Comparison of ENCODE assay signal across 3 cellular contexts in genomic region chr9:78574354-78575036, GRCh38.
TF ChIP-seq lines count a peak whose summit lies in the region.

No MANE protein-coding gene starts in this region.

TF ChIP-seq in GM23338, 12 proteins besides CTCF, POLR2A, EP300 and RAD21:
- TF ChIP-seq EZH2 (IDR thresholded peaks at IDR 0.05; ENCODE audit: low read depth, unreplicated experiment) (no peak), ETS1 (IDR thresholded peaks at IDR 0.05) (no peak), ZNF331 (CRISPR knock-in tag; IDR thresholded peaks at IDR 0.05; ENCODE audit: low read depth) (no peak), EZH2phosphoT487 (IDR thresholded peaks at IDR 0.05; ENCODE audit: unreplicated experiment) (no peak), STAT1 (IDR thresholded peaks at IDR 0.05; ENCODE audit: unreplicated experiment) (no peak), POLR2AphosphoS5 (IDR thresholded peaks at IDR 0.05; ENCODE audit: low read depth) (no peak), ZNF114 (CRISPR knock-in tag; IDR thresholded peaks at IDR 0.05) (no peak), NANOG (IDR thresholded peaks at IDR 0.05; ENCODE audit: borderline replicate concordance) (no peak)
- TF ChIP-seq, protein P1, sequence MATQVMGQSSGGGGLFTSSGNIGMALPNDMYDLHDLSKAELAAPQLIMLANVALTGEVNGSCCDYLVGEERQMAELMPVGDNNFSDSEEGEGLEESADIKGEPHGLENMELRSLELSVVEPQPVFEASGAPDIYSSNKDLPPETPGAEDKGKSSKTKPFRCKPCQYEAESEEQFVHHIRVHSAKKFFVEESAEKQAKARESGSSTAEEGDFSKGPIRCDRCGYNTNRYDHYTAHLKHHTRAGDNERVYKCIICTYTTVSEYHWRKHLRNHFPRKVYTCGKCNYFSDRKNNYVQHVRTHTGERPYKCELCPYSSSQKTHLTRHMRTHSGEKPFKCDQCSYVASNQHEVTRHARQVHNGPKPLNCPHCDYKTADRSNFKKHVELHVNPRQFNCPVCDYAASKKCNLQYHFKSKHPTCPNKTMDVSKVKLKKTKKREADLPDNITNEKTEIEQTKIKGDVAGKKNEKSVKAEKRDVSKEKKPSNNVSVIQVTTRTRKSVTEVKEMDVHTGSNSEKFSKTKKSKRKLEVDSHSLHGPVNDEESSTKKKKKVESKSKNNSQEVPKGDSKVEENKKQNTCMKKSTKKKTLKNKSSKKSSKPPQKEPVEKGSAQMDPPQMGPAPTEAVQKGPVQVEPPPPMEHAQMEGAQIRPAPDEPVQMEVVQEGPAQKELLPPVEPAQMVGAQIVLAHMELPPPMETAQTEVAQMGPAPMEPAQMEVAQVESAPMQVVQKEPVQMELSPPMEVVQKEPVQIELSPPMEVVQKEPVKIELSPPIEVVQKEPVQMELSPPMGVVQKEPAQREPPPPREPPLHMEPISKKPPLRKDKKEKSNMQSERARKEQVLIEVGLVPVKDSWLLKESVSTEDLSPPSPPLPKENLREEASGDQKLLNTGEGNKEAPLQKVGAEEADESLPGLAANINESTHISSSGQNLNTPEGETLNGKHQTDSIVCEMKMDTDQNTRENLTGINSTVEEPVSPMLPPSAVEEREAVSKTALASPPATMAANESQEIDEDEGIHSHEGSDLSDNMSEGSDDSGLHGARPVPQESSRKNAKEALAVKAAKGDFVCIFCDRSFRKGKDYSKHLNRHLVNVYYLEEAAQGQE (IDR thresholded peaks at IDR 0.05; ENCODE audit: unreplicated experiment) = no peak

TF ChIP-seq in H1, 55 proteins besides CTCF, POLR2A, EP300 and RAD21:
- no peak for TF ChIP-seq USF2 (IDR thresholded peaks at IDR 0.05; ENCODE audit: low read length)
- no peak for TF ChIP-seq SP1 (IDR thresholded peaks at IDR 0.05; ENCODE audit: low read depth, low read length)
- TF ChIP-seq SUZ12 (IDR thresholded peaks at IDR 0.05; ENCODE audit: low read length) = no peak
- TF ChIP-seq BACH1 (IDR thresholded peaks at IDR 0.05; ENCODE audit: low read length) = no peak
- no peak for TF ChIP-seq GTF2F1 (IDR thresholded peaks at IDR 0.05; ENCODE audit: borderline replicate concordance, low read depth, low read length)
- TF ChIP-seq, protein P2, sequence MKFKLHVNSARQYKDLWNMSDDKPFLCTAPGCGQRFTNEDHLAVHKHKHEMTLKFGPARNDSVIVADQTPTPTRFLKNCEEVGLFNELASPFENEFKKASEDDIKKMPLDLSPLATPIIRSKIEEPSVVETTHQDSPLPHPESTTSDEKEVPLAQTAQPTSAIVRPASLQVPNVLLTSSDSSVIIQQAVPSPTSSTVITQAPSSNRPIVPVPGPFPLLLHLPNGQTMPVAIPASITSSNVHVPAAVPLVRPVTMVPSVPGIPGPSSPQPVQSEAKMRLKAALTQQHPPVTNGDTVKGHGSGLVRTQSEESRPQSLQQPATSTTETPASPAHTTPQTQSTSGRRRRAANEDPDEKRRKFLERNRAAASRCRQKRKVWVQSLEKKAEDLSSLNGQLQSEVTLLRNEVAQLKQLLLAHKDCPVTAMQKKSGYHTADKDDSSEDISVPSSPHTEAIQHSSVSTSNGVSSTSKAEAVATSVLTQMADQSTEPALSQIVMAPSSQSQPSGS (IDR thresholded peaks at IDR 0.05; ENCODE audit: low read length) = no peak

TF ChIP-seq in HEK293T, 16 proteins besides CTCF, POLR2A, EP300 and RAD21:
- TF ChIP-seq NFRKB (IDR thresholded peaks at IDR 0.05) (no peak), TARDBP (IDR thresholded peaks at IDR 0.05) (no peak), BHLHE40 (IDR thresholded peaks at IDR 0.05; ENCODE audit: borderline replicate concordance) (no peak), ZNF384 (IDR thresholded peaks at IDR 0.05) (no peak), ELF4 (IDR thresholded peaks at IDR 0.05) (no peak), ARNT (IDR thresholded peaks at IDR 0.05) (no peak)
- TF ChIP-seq, protein P3, sequence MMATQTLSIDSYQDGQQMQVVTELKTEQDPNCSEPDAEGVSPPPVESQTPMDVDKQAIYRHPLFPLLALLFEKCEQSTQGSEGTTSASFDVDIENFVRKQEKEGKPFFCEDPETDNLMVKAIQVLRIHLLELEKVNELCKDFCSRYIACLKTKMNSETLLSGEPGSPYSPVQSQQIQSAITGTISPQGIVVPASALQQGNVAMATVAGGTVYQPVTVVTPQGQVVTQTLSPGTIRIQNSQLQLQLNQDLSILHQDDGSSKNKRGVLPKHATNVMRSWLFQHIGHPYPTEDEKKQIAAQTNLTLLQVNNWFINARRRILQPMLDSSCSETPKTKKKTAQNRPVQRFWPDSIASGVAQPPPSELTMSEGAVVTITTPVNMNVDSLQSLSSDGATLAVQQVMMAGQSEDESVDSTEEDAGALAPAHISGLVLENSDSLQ (IDR thresholded peaks at IDR 0.05) = no peak
